Comparison of ENCODE assay signal across 8 cellular contexts in the genomic region with DNA sequence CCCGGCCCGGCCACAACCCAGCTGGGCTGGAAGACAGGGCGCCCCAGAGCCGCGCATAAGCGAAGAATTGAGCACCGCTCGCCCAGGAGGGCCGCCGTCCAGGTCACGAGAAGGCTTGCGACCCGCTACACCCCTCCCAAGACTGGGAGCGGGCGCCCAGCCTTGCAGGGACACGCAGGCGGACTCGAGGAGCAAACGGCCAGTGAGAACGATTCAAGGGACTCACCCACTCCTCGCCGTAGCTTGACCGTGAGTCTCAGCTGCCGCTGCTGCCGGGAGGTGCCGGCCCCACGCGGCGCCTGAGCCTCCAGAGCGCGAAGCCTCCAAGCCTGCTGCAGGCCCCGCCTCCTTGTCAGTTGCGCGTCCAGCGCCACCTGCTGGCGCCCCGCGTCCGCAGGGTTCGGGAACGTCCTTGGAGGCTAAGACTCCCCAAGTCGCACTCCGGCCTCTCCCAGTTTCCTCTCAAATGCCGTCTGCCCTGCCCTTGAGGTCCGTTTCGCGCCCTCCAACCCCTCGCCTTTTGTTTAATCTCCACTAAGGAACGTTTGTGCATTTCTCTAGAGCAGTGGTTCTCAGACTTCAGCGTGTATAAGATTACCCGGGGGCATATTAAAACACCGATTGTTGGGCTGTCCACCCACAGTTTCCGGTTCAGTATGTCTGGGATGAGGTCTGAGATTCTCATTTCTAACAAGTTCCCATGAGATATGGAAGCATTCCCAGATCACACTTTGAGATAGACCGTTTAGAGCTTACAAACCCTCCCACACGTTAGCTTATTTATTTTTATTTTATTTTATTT. TPM values are rescaled to one million over a fixed set of nuclear protein-coding genes. Genes with fewer than 3 reads are reported as not detected.
DNase-seq lines count a peak whose midpoint lies in the region; ATAC-seq, FAIRE-seq and TF ChIP-seq lines count a peak whose summit lies in the region.
"Not testable (repeated sequence)": the region's sequence is repeated elsewhere in the genome, so short reads cannot be mapped to it uniquely, and the experiment has no call there.

TSS of gene STEAP1B (minus strand) at position 301 of the 802 bp plus-strand sequence. CDS start 5,333 bp downstream, outside the sequence.

- POLR2A ChIA-PET in naive thymus-derived CD4-positive, alpha-beta T cell (lab: Charles Lee): not testable (repeated sequence)

- H3K27ac Mint-ChIP-seq in naive thymus-derived CD4-positive, alpha-beta T cell: peak within 1 kb of the TSS in 2 of 9 donors; percentile 18 to 30

- peaks cover 2 to 37% (median 24%) of the 10 kb centered on the region in 5 donors for H3K27me3 Mint-ChIP-seq in naive thymus-derived CD4-positive, alpha-beta T cell

- not testable (repeated sequence) for TF ChIP-seq POLR2A in Peyer's patch (IDR thresholded peaks at IDR 0.05)

- DNase-seq in D721Med (ENCODE audit: insufficient read length, low spot score) (peak; percentile 44), HS-5 (ENCODE audit: low read depth) (peak; percentile 93), Peyer's patch (peak; percentile 77 to 94 (median 90)), fibroblast of pulmonary artery (ENCODE audit: low read depth) (peak; percentile 90)
- DNase-seq in activated T-helper 9 cell treated with anti-CD3 and anti-CD28 coated beads, Interleukin-2, amount 50 U/mL, for 16 hours (ENCODE audit: low read depth): peak; percentile 75
- peak; percentile 67 to 89 (median 79) for DNase-seq in naive thymus-derived CD4-positive, alpha-beta T cell
- peak; percentile 78 for DNase-seq in stimulated activated CD8-positive, alpha-beta memory T cell treated with anti-CD3 and anti-CD28 coated beads, Interleukin-4, amount 100 ng/mL, for 24 hours (ENCODE audit: low read depth)

- not testable (repeated sequence) for H3K27ac ChIP-seq in Peyer's patch; naive thymus-derived CD4-positive, alpha-beta T cell (ENCODE audit: low read depth, low read length)

- H3K9me3 ChIP-seq in Peyer's patch; naive thymus-derived CD4-positive, alpha-beta T cell (ENCODE audit: control insufficient read depth in 2 of 3, low read length in 3 of 3): not testable (repeated sequence)

- intact Hi-C loops in naive thymus-derived CD4-positive, alpha-beta T cell (cut with micrococcal nuclease): loop anchor here (1.0 to 2.0 kb wide), 4 partner anchors 11 to 397 kb away; no protein-coding TSS in a partner anchor

- ATAC-seq in GM21526 (IDR thresholded peaks at IDR 0.05; ENCODE audit: low FRiP score, unreplicated experiment): peak; percentile 95
- ATAC-seq in naive thymus-derived CD4-positive, alpha-beta T cell: peak; percentile 98

- H3K4me1 Mint-ChIP-seq in naive thymus-derived CD4-positive, alpha-beta T cell: not testable (repeated sequence)

- not testable (repeated sequence) for FAIRE-seq in D721Med (lab: Jason Lieb, UNC)

- TF ChIP-seq CTCF in D721Med (IDR thresholded peaks at IDR 0.05; ENCODE audit: insufficient read depth, missing control alignments) (peak; percentile 55), Peyer's patch (IDR thresholded peaks at IDR 0.05) (peak; percentile 27 to 81 (median 72)), fibroblast of pulmonary artery (IDR thresholded peaks at IDR 0.05; ENCODE audit: low read length, missing control alignments) (peak; percentile 66)

- H3K9me3 Mint-ChIP-seq in naive thymus-derived CD4-positive, alpha-beta T cell: not testable (repeated sequence)

- H3K27me3 ChIP-seq in Peyer's patch; naive thymus-derived CD4-positive, alpha-beta T cell (ENCODE audit: control insufficient read depth in 2 of 2, insufficient read depth in 2 of 2, low read length in 2 of 2): not testable (repeated sequence)

- CTCF ChIA-PET in naive thymus-derived CD4-positive, alpha-beta T cell (lab: Charles Lee): interaction anchor here (1.5 kb wide), 1 partner anchor 390 kb away, joined by 9 read pairs; no protein-coding TSS in a partner anchor

- not testable (repeated sequence) for H3K4me1 ChIP-seq in Peyer's patch; naive thymus-derived CD4-positive, alpha-beta T cell (ENCODE audit: control insufficient read depth in 2 of 2, insufficient read depth in 2 of 2, low read length in 2 of 2)

- peak within 1 kb of the TSS in 3 of 4 donors; percentile 24 to 43 (median 36) for H3K4me3 ChIP-seq in Peyer's patch
- peak within 1 kb of the TSS; percentile 37 for H3K4me3 ChIP-seq in fibroblast of pulmonary artery (replicated peaks; ENCODE audit: low read depth, low read length)
- not testable (repeated sequence) for H3K4me3 ChIP-seq in naive thymus-derived CD4-positive, alpha-beta T cell (ENCODE audit: low read length)

- H3K36me3 Mint-ChIP-seq in naive thymus-derived CD4-positive, alpha-beta T cell: not testable (repeated sequence)

- peak within 1 kb of the TSS; percentile 30 to 82 (median 69) for H3K4me3 Mint-ChIP-seq in naive thymus-derived CD4-positive, alpha-beta T cell

- not testable (repeated sequence) for H3K36me3 ChIP-seq in Peyer's patch; naive thymus-derived CD4-positive, alpha-beta T cell (ENCODE audit: control insufficient read depth in 2 of 3, insufficient read depth in 3 of 3, low read length in 3 of 3)

RNA-seq across cellular contexts. Expression of gene STEAP1B, which starts in this region (rescaled TPM):
- not detected for total RNA-seq in Peyer's patch
- total RNA-seq in naive thymus-derived CD4-positive, alpha-beta T cell: under 1 TPM in 3 of 5 experiments, not detected in 2; 0.15 to 0.61 (median 0.44) TPM
- polyA plus RNA-seq in naive thymus-derived CD4-positive, alpha-beta T cell: not detected

Comparison
In these comparisons a context has a peak if more than half of its experiments do, and no peak if none do; other contexts are left out.
1. Peak in DNase-seq and H3K4me3 ChIP-seq in Peyer's patch; RNA of the gene not detected or under 1 TPM.
2. Peak in DNase-seq and ATAC-seq in naive thymus-derived CD4-positive, alpha-beta T cell; RNA of the gene not detected or under 1 TPM.